ENCODE assay signal across 1 cellular context in the genomic region with DNA sequence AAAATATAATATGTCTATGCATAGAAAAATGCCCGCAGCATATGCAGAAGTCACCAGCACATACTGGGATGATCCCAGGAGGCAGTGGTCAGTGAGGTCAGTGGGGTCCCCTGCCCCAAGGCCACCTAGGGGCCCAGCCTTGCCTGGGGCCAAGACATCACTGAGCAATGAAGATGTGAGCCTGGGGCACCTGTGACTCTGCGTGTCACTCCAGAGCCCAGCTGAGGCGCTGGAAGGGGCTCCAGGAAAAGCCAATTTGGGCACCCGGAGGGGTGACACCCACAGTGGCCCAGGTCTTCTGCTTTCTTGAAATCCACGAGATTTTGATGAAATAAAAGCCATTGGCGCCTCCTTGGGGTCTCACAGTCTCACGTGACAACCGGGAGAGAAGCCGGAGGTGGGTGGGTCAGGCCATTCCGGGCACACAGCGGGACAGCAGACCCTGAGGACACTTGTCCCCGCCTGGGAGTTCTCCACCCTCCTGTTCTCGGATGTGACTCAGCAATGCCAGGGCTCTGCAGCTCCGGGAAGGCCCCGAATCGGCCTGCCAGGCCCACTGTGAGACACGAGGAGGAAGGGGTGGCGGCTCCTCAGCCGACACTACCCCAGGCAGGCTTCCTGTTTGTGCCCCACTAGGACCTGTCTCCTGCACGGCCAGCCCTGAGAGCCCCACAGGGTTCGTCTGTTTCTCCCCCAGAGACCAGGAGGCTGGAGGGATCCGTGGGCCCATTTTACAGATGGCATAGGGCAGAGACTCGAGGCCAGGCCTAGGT.
TF ChIP-seq lines count a peak whose summit lies in the region.

No MANE protein-coding gene starts in this region.

TF ChIP-seq in IMR-90, 13 proteins besides CTCF, POLR2A, EP300 and RAD21 (continued from another document):
- TF ChIP-seq, protein P1, sequence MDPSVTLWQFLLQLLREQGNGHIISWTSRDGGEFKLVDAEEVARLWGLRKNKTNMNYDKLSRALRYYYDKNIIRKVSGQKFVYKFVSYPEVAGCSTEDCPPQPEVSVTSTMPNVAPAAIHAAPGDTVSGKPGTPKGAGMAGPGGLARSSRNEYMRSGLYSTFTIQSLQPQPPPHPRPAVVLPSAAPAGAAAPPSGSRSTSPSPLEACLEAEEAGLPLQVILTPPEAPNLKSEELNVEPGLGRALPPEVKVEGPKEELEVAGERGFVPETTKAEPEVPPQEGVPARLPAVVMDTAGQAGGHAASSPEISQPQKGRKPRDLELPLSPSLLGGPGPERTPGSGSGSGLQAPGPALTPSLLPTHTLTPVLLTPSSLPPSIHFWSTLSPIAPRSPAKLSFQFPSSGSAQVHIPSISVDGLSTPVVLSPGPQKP (IDR thresholded peaks at IDR 0.05; ENCODE audit: borderline replicate concordance, low read depth, low read length): no peak
- TF ChIP-seq BHLHE40 (IDR thresholded peaks at IDR 0.05; ENCODE audit: low read depth, low read length): no peak
- TF ChIP-seq FOS (IDR thresholded peaks at IDR 0.05; ENCODE audit: low read depth, low read length): no peak
